ENCODE assay signal across 17 cellular contexts in the genomic region with DNA sequence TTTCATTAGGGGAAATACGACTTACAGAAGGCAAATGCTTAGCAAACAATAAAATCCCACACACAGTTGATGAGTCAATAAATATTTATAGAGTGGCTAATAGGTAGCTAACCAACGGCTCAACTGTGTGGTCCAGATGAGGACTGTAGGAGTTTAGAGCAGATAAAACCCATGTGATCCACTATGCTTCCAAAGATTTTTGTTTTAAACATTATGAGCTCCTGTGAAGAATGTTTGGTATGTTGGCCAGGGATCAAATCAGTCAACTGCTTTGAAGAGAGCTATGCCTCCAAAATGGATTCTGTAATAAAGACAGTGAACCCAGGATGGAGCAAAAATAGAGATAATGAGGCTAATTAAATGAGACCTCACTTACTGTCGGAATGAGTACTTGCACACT.
DNase-seq lines count a peak whose midpoint lies in the region; ATAC-seq and TF ChIP-seq lines count a peak whose summit lies in the region.
"Had no signal": no experiment of that assay in that cellular context is flagged by ENCODE, and none has a peak within 500 bp of the region (broad histone marks: within the 10 kb centered on the region; RNA-seq: fewer than 3 reads in every experiment).

No MANE protein-coding gene starts in this region.

- no peaks in the 10 kb centered on the region for H3K36me3 ChIP-seq in ACC112 (ENCODE audit: insufficient read depth, low read length)
- H3K36me3 ChIP-seq in adipocyte (ENCODE audit: control insufficient read depth, insufficient read depth, low read length, severe bottlenecking): no peaks in the 10 kb centered on the region
- H3K36me3 ChIP-seq in lower lobe of right lung: no peaks in the 10 kb centered on the region
- H3K36me3 ChIP-seq: BLaER1, prostate gland had no signal

- H3K4me3 ChIP-seq in ACC112 (ENCODE audit: low read depth, low read length) (no peak overlapping the region), adipocyte (ENCODE audit: low read length) (no peak overlapping the region), lower lobe of right lung (no peak overlapping the region)
- H3K4me3 ChIP-seq: BLaER1, body of pancreas, prostate gland had no signal

- H3K27ac ChIP-seq in ACC112 (ENCODE audit: low read depth, low read length) (0 out of 2 replicates have a peak overlapping the region, but pooled peaks have one; percentile 1), lower lobe of right lung (no peak overlapping the region)
- H3K27ac ChIP-seq: BLaER1, body of pancreas, prostate gland had no signal

- ATAC-seq in sciatic nerve: no peak
- no peak for ATAC-seq in HG02870 (IDR thresholded peaks at IDR 0.05; ENCODE audit: unreplicated experiment)
- no peak for ATAC-seq in lower lobe of right lung
- ATAC-seq: body of pancreas; stimulated activated naive B cell treated with anti-CD40 and anti-IgM and Interleukin-4, amounts not matched to agents 10 μg/mL and 1 μg/mL and 100 μg/mL, for 72 hours had no signal

- H2AFZ ChIP-seq in ACC112 (ENCODE audit: low read length, unreplicated experiment): peak overlapping the region; percentile 34

- H3K9ac ChIP-seq in adipocyte (ENCODE audit: low read length): no peak overlapping the region
- H3K9ac ChIP-seq: BLaER1 had no signal

- TF ChIP-seq CTCF in lower lobe of right lung (IDR thresholded peaks at IDR 0.05): no peak

- H3K27me3 ChIP-seq in ACC112 (ENCODE audit: insufficient read depth, low read length) (no peaks in the 10 kb centered on the region), adipocyte (replicated peaks; ENCODE audit: control insufficient read depth, insufficient read depth, low read length) (no peaks in the 10 kb centered on the region), lower lobe of right lung (ENCODE audit: low read depth) (no peaks in the 10 kb centered on the region)
- H3K27me3 ChIP-seq: BLaER1, body of pancreas had no signal

- H3K9me3 ChIP-seq in adipocyte (ENCODE audit: control insufficient read depth, low read length): no peaks in the 10 kb centered on the region
- H3K9me3 ChIP-seq in lower lobe of right lung: no peaks in the 10 kb centered on the region
- H3K9me3 ChIP-seq: BLaER1, body of pancreas, prostate gland had no signal

- H3K4me1 ChIP-seq in ACC112 (ENCODE audit: control insufficient read depth, insufficient read depth, low read length, unreplicated experiment) (peaks cover 6% of the 10 kb centered on the region), adipocyte (ENCODE audit: control insufficient read depth, insufficient read depth, low read length) (peaks cover 3% of the 10 kb centered on the region), lower lobe of right lung (no peaks in the 10 kb centered on the region)
- H3K4me1 ChIP-seq: BLaER1, body of pancreas, prostate gland had no signal

- no peaks in the 10 kb centered on the region for H3K79me2 ChIP-seq in ACC112 (ENCODE audit: control insufficient read depth, insufficient read depth, low read length, unreplicated experiment)

- intact Hi-C loops in sciatic nerve (cut with DNase I): no loop called here
- intact Hi-C loops in lower lobe of right lung (cut with DNase I): no loop called here

- peak; percentile 77 for DNase-seq in HS-5 (ENCODE audit: low read depth)
- DNase-seq in adipocyte (ENCODE audit: low read depth): peak; percentile 58
- DNase-seq in glomerular visceral epithelial cell (ENCODE audit: extremely low spot score): peak; percentile 66
- no peak for DNase-seq in sciatic nerve (ENCODE audit: low spot score)
- DNase-seq in lower lobe of right lung: no peak
- no peak for DNase-seq in SKM-1 treated with dmso at 0.1 percent for 144 hours (lab: John Stamatoyannopoulos, UW; ENCODE audit: unreplicated experiment)
- DNase-seq: activated CD4-positive, alpha-beta T cell treated with anti-CD3 and anti-CD28 coated beads, Interleukin-2, amount 10 ng/mL, durations not matched to agents 24 days and 14 days; activated T-cell treated with anti-CD3 and anti-CD28 coated beads, Interleukin-2, amount 50 U/mL, for 48 hours; KBM-7; NCI-H2081 treated with DMSO at 0.1 percent for 48 hours; stimulated activated naive B cell treated with anti-CD40 and anti-IgM and Interleukin-4, amounts not matched to agents 10 μg/mL and 1 μg/mL and 100 μg/mL, for 72 hours; T-helper 1 cell had no signal

Comparison
In these comparisons a context has a peak if more than half of its experiments do, and no peak if none do; other contexts are left out.
1. DNase-seq: peak in HS-5 (single experiment), adipocyte (single experiment) and glomerular visceral epithelial cell (single experiment); none in sciatic nerve (single experiment), lower lobe of right lung (single experiment) and SKM-1 treated with dmso at 0.1 percent for 144 hours (single experiment).